13 cellular contexts compared by ENCODE assay signal in genomic region chr17:81287155-81287554, GRCh38. TPM values are rescaled to one million over a fixed set of nuclear protein-coding genes. Genes with fewer than 3 reads are reported as not detected.
DNase-seq lines count a peak whose midpoint lies in the region; TF ChIP-seq lines count a peak whose summit lies in the region.
"Had no signal": no experiment of that assay in that cellular context is flagged by ENCODE, and none has a peak within 500 bp of the region (broad histone marks: within the 10 kb centered on the region; RNA-seq: fewer than 3 reads in every experiment).

No MANE protein-coding gene starts in this region.

- H3K27ac ChIP-seq in neutrophil (peak overlapping the region; percentile 93), thyroid gland (no peak overlapping the region)

- H3K4me2 ChIP-seq in Loucy (ENCODE audit: low read depth, low read length, poor library complexity, severe bottlenecking): no peak overlapping the region

- intact Hi-C loops in activated CD4-positive, alpha-beta T cell treated with anti-CD3 and anti-CD28 coated beads, Interleukin-2, amount 10 ng/mL, durations not matched to agents 24 days and 14 days (cut with micrococcal nuclease): no loop called here
- intact Hi-C loops in dendritic cell treated with granulocyte-macrophage colony-stimulating factor and Interleukin-4, amounts not matched to agents 40 ng/mL and 50 ng/mL, for 4 days (cut with micrococcal nuclease): no loop called here
- intact Hi-C loops in thyroid gland (cut with DNase I): no loop called here

- peaks cover 30% of the 10 kb centered on the region for H3K4me1 Mint-ChIP-seq in activated CD4-positive, alpha-beta T cell treated with anti-CD3 and anti-CD28 coated beads, Interleukin-2, amount 10 ng/mL, durations not matched to agents 24 days and 14 days
- H3K4me1 Mint-ChIP-seq in dendritic cell treated with granulocyte-macrophage colony-stimulating factor and Interleukin-4, amounts not matched to agents 40 ng/mL and 50 ng/mL, for 4 days (ENCODE audit: low read depth): peaks cover 69% of the 10 kb centered on the region

- no peak for TF ChIP-seq CTCF in Loucy (conservative IDR thresholded peaks at IDR 0.05; ENCODE audit: low read length)
- no peak for TF ChIP-seq CTCF in neutrophil (IDR thresholded peaks at IDR 0.05)
- TF ChIP-seq CTCF in thyroid gland (IDR thresholded peaks at IDR 0.05): no peak

- H3K9me3 ChIP-seq in Loucy (ENCODE audit: insufficient read depth, low read depth, low read length) (no peaks in the 10 kb centered on the region), neutrophil (no peaks in the 10 kb centered on the region), thyroid gland (no peaks in the 10 kb centered on the region)
- H3K9me3 ChIP-seq: adrenal gland had no signal

- no peak overlapping the region for H2AFZ ChIP-seq in Loucy (ENCODE audit: low read length)

- peak overlapping the region; percentile 19 for H3K4me3 Mint-ChIP-seq in activated CD4-positive, alpha-beta T cell treated with anti-CD3 and anti-CD28 coated beads, Interleukin-2, amount 10 ng/mL, durations not matched to agents 24 days and 14 days
- H3K4me3 Mint-ChIP-seq in dendritic cell treated with granulocyte-macrophage colony-stimulating factor and Interleukin-4, amounts not matched to agents 40 ng/mL and 50 ng/mL, for 4 days: peak overlapping the region; percentile 30
- H3K4me3 Mint-ChIP-seq: H9 had no signal

- H3F3A ChIP-seq in Loucy (ENCODE audit: low read depth): 0 out of 2 replicates have a peak, but pooled peaks cover 5% of the 10 kb centered on the region

- peaks cover 82% of the 10 kb centered on the region for H3K79me2 ChIP-seq in Loucy (ENCODE audit: insufficient read depth, low read length)

- TF ChIP-seq POLR2A in thyroid gland (IDR thresholded peaks at IDR 0.05): no peak

- peaks cover 24% of the 10 kb centered on the region for H3K4me1 ChIP-seq in Loucy (ENCODE audit: insufficient read depth, low read length, poor library complexity, severe bottlenecking)
- peaks cover 64 to 78% of the 10 kb centered on the region in 2 experiments for H3K4me1 ChIP-seq in neutrophil (ENCODE audit: control insufficient read depth in 1 of 2, insufficient read depth in 1 of 2, low read depth in 1 of 2, low read length in 1 of 2)
- peaks cover 10 to 25% of the 10 kb centered on the region in 2 donors for H3K4me1 ChIP-seq in thyroid gland

- H4K20me1 ChIP-seq in Loucy (ENCODE audit: insufficient read depth, low read length, poor library complexity, severe bottlenecking): no peaks in the 10 kb centered on the region

- H3K36me3 Mint-ChIP-seq in activated CD4-positive, alpha-beta T cell treated with anti-CD3 and anti-CD28 coated beads, Interleukin-2, amount 10 ng/mL, durations not matched to agents 24 days and 14 days (ENCODE audit: low read depth): peaks cover 25% of the 10 kb centered on the region
- H3K36me3 Mint-ChIP-seq in dendritic cell treated with granulocyte-macrophage colony-stimulating factor and Interleukin-4, amounts not matched to agents 40 ng/mL and 50 ng/mL, for 4 days (ENCODE audit: low read depth): peaks cover 75% of the 10 kb centered on the region

- H3K4me3 ChIP-seq in Loucy (ENCODE audit: low read length, poor library complexity, severe bottlenecking) (no peak overlapping the region), neutrophil (ENCODE audit: low read depth in 1 of 2, low read length in 1 of 2) (peak overlapping the region; percentile 12 to 58), thyroid gland (replicated peaks in 1 of 3) (no peak overlapping the region)
- H3K4me3 ChIP-seq: adrenal gland had no signal

- H3K27ac Mint-ChIP-seq in activated CD4-positive, alpha-beta T cell treated with anti-CD3 and anti-CD28 coated beads, Interleukin-2, amount 10 ng/mL, durations not matched to agents 24 days and 14 days: peak overlapping the region; percentile 96
- peak overlapping the region; percentile 94 for H3K27ac Mint-ChIP-seq in dendritic cell treated with granulocyte-macrophage colony-stimulating factor and Interleukin-4, amounts not matched to agents 40 ng/mL and 50 ng/mL, for 4 days

- peak overlapping the region; percentile 95 for H3K9ac ChIP-seq in Loucy (ENCODE audit: low read depth, low read length, poor library complexity, severe bottlenecking)

- H3K27me3 ChIP-seq in Loucy (ENCODE audit: insufficient read depth, low read length, poor library complexity, severe bottlenecking): no peaks in the 10 kb centered on the region
- H3K27me3 ChIP-seq in neutrophil: no peaks in the 10 kb centered on the region
- no peaks in the 10 kb centered on the region for H3K27me3 ChIP-seq in thyroid gland
- H3K27me3 ChIP-seq: adrenal gland had no signal

- no peaks in the 10 kb centered on the region for H3K9me2 ChIP-seq in Loucy (replicated peaks; ENCODE audit: low read depth, low read length)

- H3K9me3 Mint-ChIP-seq in activated CD4-positive, alpha-beta T cell treated with anti-CD3 and anti-CD28 coated beads, Interleukin-2, amount 10 ng/mL, durations not matched to agents 24 days and 14 days: no peaks in the 10 kb centered on the region
- no peaks in the 10 kb centered on the region for H3K9me3 Mint-ChIP-seq in dendritic cell treated with granulocyte-macrophage colony-stimulating factor and Interleukin-4, amounts not matched to agents 40 ng/mL and 50 ng/mL, for 4 days
- H3K9me3 Mint-ChIP-seq: H9 had no signal

- WGBS in thyroid gland, 2 donors: 95 to 98% methylated on average over 5 to 14 of the region's 20 CpGs

- H3K36me3 ChIP-seq in Loucy (ENCODE audit: insufficient read depth, low read length) (no peaks in the 10 kb centered on the region), neutrophil (peaks cover 26% of the 10 kb centered on the region), thyroid gland (peaks cover 7 to 10% of the 10 kb centered on the region in 2 donors)

- H3K27me3 Mint-ChIP-seq in activated CD4-positive, alpha-beta T cell treated with anti-CD3 and anti-CD28 coated beads, Interleukin-2, amount 10 ng/mL, durations not matched to agents 24 days and 14 days: no peaks in the 10 kb centered on the region
- H3K27me3 Mint-ChIP-seq in dendritic cell treated with granulocyte-macrophage colony-stimulating factor and Interleukin-4, amounts not matched to agents 40 ng/mL and 50 ng/mL, for 4 days: no peaks in the 10 kb centered on the region

- no peak for DNase-seq in activated CD4-positive, alpha-beta T cell treated with anti-CD3 and anti-CD28 coated beads, Interleukin-2, amount 10 ng/mL, durations not matched to agents 24 days and 14 days
- DNase-seq in activated CD4-positive, alpha-beta T cell treated with anti-CD3 and anti-CD28 coated beads for 48 hours: no peak
- DNase-seq in NCI-H1436 (lab: John Stamatoyannopoulos, UW): no peak
- no peak for DNase-seq in thyroid gland
- DNase-seq in NCI-H446 treated with DMSO at 0.1 percent for 48 hours (lab: John Stamatoyannopoulos, UW): no peak
- DNase-seq: adrenal gland, H9, KBM-7, posterior cingulate gyrus, SIG-M5 had no signal

RNA-seq across cellular contexts. Expression of gene SLC38A10, which starts 8.0 kb away (rescaled TPM):
- total RNA-seq in activated CD4-positive, alpha-beta T cell treated with anti-CD3 and anti-CD28 coated beads, Interleukin-2, amount 10 ng/mL, durations not matched to agents 24 days and 14 days: 98.0 and 105 TPM in 2 replicates
- total RNA-seq in thyroid gland: 100 to 1,000 TPM in 3 of 4 donors, 10 to 100 TPM in 1; 81.8 to 140 (median 121) TPM

RNA-seq across cellular contexts. Expression of gene NDUFAF8, which starts 48.0 kb away (rescaled TPM):
- 73.6 and 77.1 TPM in 2 replicates for total RNA-seq in activated CD4-positive, alpha-beta T cell treated with anti-CD3 and anti-CD28 coated beads, Interleukin-2, amount 10 ng/mL, durations not matched to agents 24 days and 14 days
- 100 to 1,000 TPM in 1 of 4 donors, 10 to 100 TPM in 3; 17.0 to 107 (median 53.7) TPM for total RNA-seq in thyroid gland

RNA-seq across cellular contexts. Expression of gene TEPSIN, which starts 48.3 kb away (rescaled TPM):
- 36.4 and 40.0 TPM in 2 replicates for total RNA-seq in activated CD4-positive, alpha-beta T cell treated with anti-CD3 and anti-CD28 coated beads, Interleukin-2, amount 10 ng/mL, durations not matched to agents 24 days and 14 days
- total RNA-seq in thyroid gland: 10 to 100 TPM; 37.9 to 82.2 (median 64.9) TPM

Comparison
In these comparisons a context has a peak if more than half of its experiments do, and no peak if none do; other contexts are left out.
1. H3K4me3 ChIP-seq: peak in neutrophil (2 of 2); none in Loucy (single experiment) and thyroid gland (0 of 3).